Comparison of ENCODE assay signal across 33 cellular contexts in genomic region chr1:201094829-201095228, GRCh38. TPM values are rescaled to one million over a fixed set of nuclear protein-coding genes. Genes with fewer than 3 reads are reported as not detected.
"Had no signal": no experiment of that assay in that cellular context is flagged by ENCODE, and none has a peak within 500 bp of the region (broad histone marks: within the 10 kb centered on the region; RNA-seq: fewer than 3 reads in every experiment).

No MANE protein-coding gene starts in this region.

- H3K27me3 ChIP-seq: Peyer's patch, SJSA1 had no signal

- ATAC-seq: activated CD8-positive, alpha-beta T cell treated with anti-CD3 and anti-CD28 coated beads, Interleukin-2, amount 10 ng/mL, durations not matched to agents 7 days and 5 days; activated naive CD8-positive, alpha-beta T cell treated with anti-CD3 and anti-CD28 coated beads, Interleukin-2, amount 50 U/mL, for 24 hours; activated T-cell treated with anti-CD3 and anti-CD28 coated beads, Interleukin-2, amount 50 U/mL, for 4 hours; K562; PC-3 had no signal

- H3K4me2 ChIP-seq: SK-N-SH had no signal

- H3K4me3 Mint-ChIP-seq: activated CD8-positive, alpha-beta T cell treated with anti-CD3 and anti-CD28 coated beads, Interleukin-2, amount 10 ng/mL, durations not matched to agents 7 days and 5 days; activated naive CD4-positive, alpha-beta T cell treated with anti-CD3 and anti-CD28 coated beads, Interleukin-2, amount 10 ng/mL, durations not matched to agents 7 days and 5 days; activated naive CD8-positive, alpha-beta T cell; activated naive CD8-positive, alpha-beta T cell treated with anti-CD3 and anti-CD28 coated beads, Interleukin-2, amount 50 U/mL, for 24 hours; activated T-cell treated with anti-CD3 and anti-CD28 coated beads, Interleukin-2, amount 50 U/mL, for 4 hours; activated T-helper 1 cell treated with anti-CD3 and anti-CD28 coated beads, Interleukin-12 subunit alpha, Interleukin-12 subunit beta, Interleukin-2, Interleukin-4 antibody, amounts not matched to agents 30 ng/mL and 10 ng/mL and 1 ng/mL, durations not matched to agents 14 hours and 24 hours and 36 hours; T-helper 1 cell treated with Interleukin-12 subunit alpha and Interleukin-12 subunit beta and Interleukin-4 antibody, amounts not matched to agents 30 μg/mL and 1 μg/mL, for 36 hours; T-helper 2 cell treated with Interferon-gamma antibody and Interleukin-4, amounts not matched to agents 5 μg/mL and 100 μg/mL, for 36 hours had no signal

- H3K9me3 ChIP-seq: Peyer's patch, SJSA1, SK-N-SH had no signal

- H3K9ac ChIP-seq: SK-N-SH had no signal

- DNase-seq: activated CD4-positive, alpha-beta T cell treated with anti-CD3 and anti-CD28 coated beads for 1 hour; activated CD4-positive, alpha-beta T cell treated with anti-CD3 and anti-CD28 coated beads for 48 hours; activated CD4-positive, CD25-positive, alpha-beta regulatory T cell; activated CD8-positive, alpha-beta T cell treated with anti-CD3 and anti-CD28 coated beads, Interleukin-2, amount 10 ng/mL, durations not matched to agents 7 days and 5 days; activated effector memory CD4-positive, alpha-beta T cell treated with Interleukin-2 at 50 U/mL for 16 hours; activated naive CD4-positive, alpha-beta T cell treated with anti-CD3 and anti-CD28 coated beads, Interleukin-2, amount 10 ng/mL, durations not matched to agents 7 days and 5 days; activated naive CD8-positive, alpha-beta T cell treated with anti-CD3 and anti-CD28 coated beads, Interleukin-2, amount 50 U/mL, for 24 hours; activated T-cell treated with anti-CD3 and anti-CD28 coated beads for 4 hours; activated T-cell treated with anti-CD3 and anti-CD28 coated beads, Interleukin-2, amount 50 U/mL, for 4 hours; brain microvascular endothelial cell; IMR-90; Karpas-422; NCI-H1105; NCI-H1417 treated with DMSO at 0.1 percent for 48 hours; NCI-H1930; NCI-H2081 treated with DMSO at 0.1 percent for 48 hours; NCI-H510A; NCI-H526; NCI-H748 treated with DMSO at 0.1 percent for 48 hours; NK-92 treated with Interleukin-12 subunit alpha and Interleukin-12 subunit beta, amount 100 ng/mL, for 24 hours; PC-3; RPMI8226; SHP77 treated with DMSO at 0.1 percent for 48 hours; SK-N-SH had no signal

- H3K4me1 Mint-ChIP-seq: activated naive CD4-positive, alpha-beta T cell treated with anti-CD3 and anti-CD28 coated beads, Interleukin-2, amount 10 ng/mL, durations not matched to agents 7 days and 5 days; activated naive CD8-positive, alpha-beta T cell treated with anti-CD3 and anti-CD28 coated beads, Interleukin-2, amount 50 U/mL, for 24 hours had no signal

- H3K4me3 ChIP-seq: K562, Peyer's patch, SJSA1 had no signal

- H3K27ac Mint-ChIP-seq: activated CD8-positive, alpha-beta T cell treated with anti-CD3 and anti-CD28 coated beads, Interleukin-2, amount 10 ng/mL, durations not matched to agents 7 days and 5 days; activated naive CD4-positive, alpha-beta T cell treated with anti-CD3 and anti-CD28 coated beads, Interleukin-2, amount 10 ng/mL, durations not matched to agents 7 days and 5 days; activated naive CD8-positive, alpha-beta T cell; activated naive CD8-positive, alpha-beta T cell treated with anti-CD3 and anti-CD28 coated beads, Interleukin-2, amount 50 U/mL, for 24 hours; activated T-helper 1 cell treated with anti-CD3 and anti-CD28 coated beads, Interleukin-12 subunit alpha, Interleukin-12 subunit beta, Interleukin-2, Interleukin-4 antibody, amounts not matched to agents 30 ng/mL and 10 ng/mL and 1 ng/mL, durations not matched to agents 14 hours and 24 hours and 36 hours; T-helper 1 cell treated with Interleukin-12 subunit alpha and Interleukin-12 subunit beta and Interleukin-4 antibody, amounts not matched to agents 30 μg/mL and 1 μg/mL, for 36 hours; T-helper 2 cell treated with Interferon-gamma antibody and Interleukin-4, amounts not matched to agents 5 μg/mL and 100 μg/mL, for 36 hours had no signal

- H3K36me3 Mint-ChIP-seq: activated naive CD4-positive, alpha-beta T cell treated with anti-CD3 and anti-CD28 coated beads, Interleukin-2, amount 10 ng/mL, durations not matched to agents 7 days and 5 days; activated naive CD8-positive, alpha-beta T cell had no signal

- H3K27ac ChIP-seq: brain microvascular endothelial cell, Peyer's patch, SJSA1, VCaP had no signal

- H3K9me3 Mint-ChIP-seq: activated naive CD4-positive, alpha-beta T cell treated with anti-CD3 and anti-CD28 coated beads, Interleukin-2, amount 10 ng/mL, durations not matched to agents 7 days and 5 days; activated naive CD8-positive, alpha-beta T cell treated with anti-CD3 and anti-CD28 coated beads, Interleukin-2, amount 50 U/mL, for 24 hours; activated T-cell treated with anti-CD3 and anti-CD28 coated beads, Interleukin-2, amount 50 U/mL, for 4 hours; activated T-helper 1 cell treated with anti-CD3 and anti-CD28 coated beads, Interleukin-12 subunit alpha, Interleukin-12 subunit beta, Interleukin-2, Interleukin-4 antibody, amounts not matched to agents 30 ng/mL and 10 ng/mL and 1 ng/mL, durations not matched to agents 14 hours and 24 hours and 36 hours; T-helper 1 cell treated with Interleukin-12 subunit alpha and Interleukin-12 subunit beta and Interleukin-4 antibody, amounts not matched to agents 30 μg/mL and 1 μg/mL, for 36 hours; T-helper 2 cell treated with Interferon-gamma antibody and Interleukin-4, amounts not matched to agents 5 μg/mL and 100 μg/mL, for 36 hours had no signal

- H3K4me1 ChIP-seq: Peyer's patch, SJSA1 had no signal

- H3K36me3 ChIP-seq: brain microvascular endothelial cell, Peyer's patch, SJSA1 had no signal

RNA-seq across cellular contexts. Expression of gene CACNA1S, which starts 17.4 kb away (rescaled TPM):
- total RNA-seq: activated CD8-positive, alpha-beta T cell treated with anti-CD3 and anti-CD28 coated beads, Interleukin-2, amount 10 ng/mL, durations not matched to agents 7 days and 5 days; activated T-cell treated with anti-CD3 and anti-CD28 coated beads, Interleukin-2, amount 50 U/mL, for 4 hours; activated T-helper 1 cell treated with anti-CD3 and anti-CD28 coated beads, Interleukin-12 subunit alpha, Interleukin-12 subunit beta, Interleukin-2, Interleukin-4 antibody, amounts not matched to agents 30 ng/mL and 10 ng/mL and 1 ng/mL, durations not matched to agents 14 hours and 24 hours and 36 hours; IMR-90; K562; MCF 10A; PC-3; Peyer's patch; SJSA1 had no signal
- polyA plus RNA-seq: IMR-90, K562, SK-N-SH had no signal

RNA-seq across cellular contexts. Expression of gene ASCL5, which starts 32.2 kb away (rescaled TPM):
- total RNA-seq: activated CD8-positive, alpha-beta T cell treated with anti-CD3 and anti-CD28 coated beads, Interleukin-2, amount 10 ng/mL, durations not matched to agents 7 days and 5 days; activated T-cell treated with anti-CD3 and anti-CD28 coated beads, Interleukin-2, amount 50 U/mL, for 4 hours; activated T-helper 1 cell treated with anti-CD3 and anti-CD28 coated beads, Interleukin-12 subunit alpha, Interleukin-12 subunit beta, Interleukin-2, Interleukin-4 antibody, amounts not matched to agents 30 ng/mL and 10 ng/mL and 1 ng/mL, durations not matched to agents 14 hours and 24 hours and 36 hours; IMR-90; MCF 10A; Peyer's patch; SJSA1 had no signal
- polyA plus RNA-seq: IMR-90, K562, SK-N-SH had no signal
